ENCODE assay signal across 23 cellular contexts in the genomic region with DNA sequence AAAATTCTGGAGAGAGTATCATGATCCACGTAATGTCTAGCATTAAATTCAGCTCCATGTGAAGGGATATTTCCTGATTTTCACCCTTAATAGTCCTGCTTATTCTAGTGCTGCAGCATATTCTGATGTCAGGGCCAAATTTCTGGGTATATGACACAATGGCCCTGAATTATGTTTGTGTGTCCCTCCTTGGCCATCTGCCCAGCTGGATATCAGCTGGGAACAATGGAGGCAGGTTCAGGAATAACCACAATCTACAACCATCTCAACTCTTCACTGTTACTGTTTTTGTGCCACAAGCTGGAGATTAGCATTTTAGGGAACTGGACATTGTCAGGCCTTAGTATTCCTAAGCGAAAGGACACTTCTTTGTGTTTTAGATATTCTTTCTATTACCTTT. TPM values are rescaled to one million over a fixed set of nuclear protein-coding genes. Genes with fewer than 3 reads are reported as not detected.
"Had no signal": no experiment of that assay in that cellular context is flagged by ENCODE, and none has a peak within 500 bp of the region (broad histone marks: within the 10 kb centered on the region; RNA-seq: fewer than 3 reads in every experiment).

No MANE protein-coding gene starts in this region.

- DNase-seq: activated CD4-positive, alpha-beta T cell treated with anti-CD3 and anti-CD28 coated beads for 4 hours; activated CD8-positive, alpha-beta memory T cell treated with anti-CD3 and anti-CD28 coated beads, Interleukin-2, amount 50 U/mL, for 4 hours; activated CD8-positive, alpha-beta T cell treated with anti-CD3 and anti-CD28 coated beads for 36 hours; activated gamma-delta T cell treated with Interleukin-2 at 50 U/mL for 16 hours; activated naive CD4-positive, alpha-beta T cell treated with anti-CD3 and anti-CD28 coated beads, Interleukin-2, amount 10 ng/mL, durations not matched to agents 7 days and 5 days; activated naive CD8-positive, alpha-beta T cell treated with anti-CD3 and anti-CD28 coated beads for 36 hours; activated T-cell treated with anti-CD3 and anti-CD28 coated beads, Interleukin-2, amount 50 U/mL, for 72 hours; brain microvascular endothelial cell; MM.1S; NCI-H1105; NCI-H1436; NCI-H187; NCI-H2107; NCI-H2171 treated with DMSO at 0.1 percent for 48 hours; NCI-H226; NCI-H526; PC-9; SIG-M5 had no signal

- H2AFZ ChIP-seq: PC-9 had no signal

- H3K27me3 ChIP-seq: brain microvascular endothelial cell had no signal

- H3K36me3 ChIP-seq: brain microvascular endothelial cell, cardiac muscle cell had no signal

- H3K4me3 ChIP-seq: cardiac muscle cell, PC-9 had no signal

- H3K9ac ChIP-seq: KMS-11 had no signal

- H3K27ac ChIP-seq: brain microvascular endothelial cell, cardiac muscle cell, KMS-11, PC-9 had no signal

- ATAC-seq: activated CD4-positive, CD25-positive, alpha-beta regulatory T cell treated with anti-CD3 and anti-CD28 coated beads, Interleukin-2, amount 50 U/mL, for 24 hours; activated CD8-positive, alpha-beta T cell treated with anti-CD3 and anti-CD28 coated beads for 36 hours; activated T-cell treated with anti-CD3 and anti-CD28 coated beads, Interleukin-2, amount 50 U/mL, for 72 hours had no signal

- H3K4me2 ChIP-seq: KMS-11, PC-9 had no signal

RNA-seq across cellular contexts. Expression of gene GLRB, which starts 3.5 kb away (rescaled TPM):
- total RNA-seq: activated CD8-positive, alpha-beta T cell treated with anti-CD3 and anti-CD28 coated beads for 36 hours; activated naive CD8-positive, alpha-beta T cell treated with anti-CD3 and anti-CD28 coated beads for 36 hours; activated T-cell treated with anti-CD3 and anti-CD28 coated beads, Interleukin-2, amount 50 U/mL, for 72 hours; activated T-helper 2 cell treated with anti-CD3 and anti-CD28 coated beads, Interferon-gamma antibody, Interleukin-2, Interleukin-4, amounts not matched to agents 10 μg/mL and 5 μg/mL and 100 μg/mL, durations not matched to agents 14 hours and 24 hours and 36 hours had no signal
- polyA plus RNA-seq: IgD-negative memory B cell had no signal
